In genomic region chr6:45741437-45742166, GRCh38 we compare ENCODE assay signal across 8 cellular contexts.
A peak's percentile ranks its signal among the peaks of the same experiment; 100 is the strongest.
DNase-seq lines count a peak whose midpoint lies in the region; ATAC-seq and TF ChIP-seq lines count a peak whose summit lies in the region.

No MANE protein-coding gene starts in this region.

- intact Hi-C loops in A673 (cut with micrococcal nuclease; ENCODE audit: unreplicated experiment), result no loop called here

- H3K27ac ChIP-seq in BLaER1 (peak overlapping the region; percentile 54), cingulate gyrus (ENCODE audit: low read depth, low read length) (peak overlapping the region; percentile 61), A673 (ENCODE audit: low read depth, low read length, poor library complexity, severe bottlenecking) (no peak overlapping the region)

- peak overlapping the region; percentile 40; the same call in 1 of the 2 replicates for H3K9ac ChIP-seq in BLaER1

- H3K4me2 ChIP-seq in BLaER1, result peak overlapping the region; percentile 75

- H3K9me3 ChIP-seq in BLaER1 (no peaks in the 10 kb centered on the region), MG63 (no peaks in the 10 kb centered on the region), A673 (ENCODE audit: low read depth, low read length, poor library complexity, severe bottlenecking) (no peaks in the 10 kb centered on the region)

- no TSS peak for BruUV-seq in A673 (replicated peaks; lab: Mats Ljungman, UMichigan)

- H3K4me3 ChIP-seq in BLaER1 (no peak overlapping the region), MG63 (no peak overlapping the region), A673 (ENCODE audit: low read depth, low read length, poor library complexity, severe bottlenecking) (no peak overlapping the region)

- POLR2A ChIA-PET in A673 (lab: Charles Lee; ENCODE audit: low non-redundant PET), result no interaction called here

- H3K4me1 ChIP-seq in BLaER1 (peaks cover 18% of the 10 kb centered on the region), A673 (ENCODE audit: insufficient read depth, low read length, poor library complexity, severe bottlenecking) (peaks cover 8% of the 10 kb centered on the region)

- peak; percentile 10 for DNase-seq in MG63
- peak; percentile 29 for DNase-seq in smooth muscle cell of the brain vasculature (ENCODE audit: low read depth, low spot score)
- DNase-seq in occipital lobe (lab: John Stamatoyannopoulos, UW), result no peak
- no peak for DNase-seq in A673 (ENCODE audit: low spot score)
- DNase-seq in cerebellar nuclear complex (lab: John Stamatoyannopoulos, UW), result no peak

- H4K20me1 ChIP-seq in BLaER1, result no peaks in the 10 kb centered on the region

- H3K27me3 ChIP-seq in BLaER1, result no peaks in the 10 kb centered on the region
- no peaks in the 10 kb centered on the region for H3K27me3 ChIP-seq in MG63
- H3K27me3 ChIP-seq in A673 (replicated peaks; ENCODE audit: insufficient read depth, low read depth, low read length, poor library complexity), result no peaks in the 10 kb centered on the region

- ATAC-seq in GM21447 (IDR thresholded peaks at IDR 0.05; ENCODE audit: unreplicated experiment), result peak; percentile 54

- no peaks in the 10 kb centered on the region for H3K36me3 ChIP-seq in BLaER1
- no peaks in the 10 kb centered on the region for H3K36me3 ChIP-seq in MG63
- H3K36me3 ChIP-seq in A673 (ENCODE audit: insufficient read depth, low read length, poor library complexity, severe bottlenecking), result no peaks in the 10 kb centered on the region

- TF ChIP-seq CTCF in A673 (conservative IDR thresholded peaks at IDR 0.05; ENCODE audit: low read depth, low read length), result no peak

- CTCF ChIA-PET in A673 (lab: Charles Lee), result no interaction called here

Comparison
In these comparisons a context has a peak if more than half of its experiments do, and no peak if none do; other contexts are left out.
1. DNase-seq: peak in MG63 (single experiment) and smooth muscle cell of the brain vasculature (single experiment); none in occipital lobe (single experiment), A673 (single experiment) and cerebellar nuclear complex (0 of 2).